18 cellular contexts compared by ENCODE assay signal in the genomic region with DNA sequence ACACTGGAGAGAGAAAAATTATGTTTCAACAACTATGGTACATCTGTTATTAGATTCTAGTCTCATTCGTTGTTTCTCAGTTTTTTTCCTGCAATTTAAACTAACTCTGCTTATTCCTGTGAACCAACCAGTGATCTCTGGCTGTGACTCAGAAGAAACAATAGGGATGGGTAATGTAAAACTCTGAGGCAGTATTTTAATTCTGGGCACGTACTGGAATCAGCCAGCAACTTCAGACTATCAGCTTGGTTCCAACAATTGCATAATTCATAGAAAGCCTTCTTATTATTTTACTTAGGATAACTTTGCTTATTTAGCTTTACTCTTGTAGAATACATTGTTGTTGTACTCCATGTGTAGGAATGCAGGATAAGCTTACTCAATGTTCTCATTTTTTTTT. TPM values are rescaled to one million over a fixed set of nuclear protein-coding genes. Genes with fewer than 3 reads are reported as not detected.
A peak's percentile ranks its signal among the peaks of the same experiment; 100 is the strongest.
DNase-seq lines count a peak whose midpoint lies in the region; ATAC-seq, FAIRE-seq and TF ChIP-seq lines count a peak whose summit lies in the region.
"Had no signal": no experiment of that assay in that cellular context is flagged by ENCODE, and none has a peak within 500 bp of the region (broad histone marks: within the 10 kb centered on the region; RNA-seq: fewer than 3 reads in every experiment).

No MANE protein-coding gene starts in this region.

- DNase-seq in EH (ENCODE audit: low read depth) (peak; percentile 65), RCC 7860 (ENCODE audit: low spot score) (no peak), fibroblast of gingiva (ENCODE audit: low read depth) (peak; percentile 84), pons (ENCODE audit: low spot score) (peak; percentile 86), left lobe of liver (ENCODE audit: low spot score) (no peak), NCI-H146 (lab: John Stamatoyannopoulos, UW) (no peak), mucosa of descending colon (no peak)
- DNase-seq: activated B cell treated with CpG ODN at 0.5 μM for 24 hours; activated CD8-positive, alpha-beta memory T cell treated with anti-CD3 and anti-CD28 coated beads, Interleukin-2, amount 50 U/mL, for 4 hours; C1 segment of cervical spinal cord; effector CD4-positive, alpha-beta T cell; GDM1; Karpas-422; NCI-H2081 treated with DMSO at 0.1 percent for 48 hours; pancreas; stimulated activated CD4-positive, alpha-beta T cell treated with anti-CD3 and anti-CD28 coated beads, Interleukin-2, amount 100 ng/mL, for 48 hours; stimulated activated naive CD4-positive, alpha-beta T cell had no signal

- peak; percentile 68 for FAIRE-seq in RCC 7860 (lab: Jason Lieb, UNC)
- FAIRE-seq: pancreas had no signal

- no peak for ATAC-seq in left lobe of liver
- ATAC-seq in HG02798 (IDR thresholded peaks at IDR 0.05; ENCODE audit: poor library complexity, unreplicated experiment): no peak
- no peak for ATAC-seq in mucosa of descending colon
- ATAC-seq: pancreas had no signal

- no peaks in the 10 kb centered on the region for H3K4me1 ChIP-seq in mucosa of descending colon (ENCODE audit: low read depth)
- H3K4me1 ChIP-seq: pancreas had no signal

- intact Hi-C loops in mucosa of descending colon (cut with DNase I, micrococcal nuclease): no loop called here

- H3K36me3 ChIP-seq in mucosa of descending colon (ENCODE audit: low read depth): no peaks in the 10 kb centered on the region
- H3K36me3 ChIP-seq: pancreas had no signal

- no peak for TF ChIP-seq CTCF in mucosa of descending colon (IDR thresholded peaks at IDR 0.05)

- H3K4me3 ChIP-seq in mucosa of descending colon: no peak overlapping the region
- H3K4me3 ChIP-seq: pancreas had no signal

- no peaks in the 10 kb centered on the region for H3K9me3 ChIP-seq in mucosa of descending colon
- H3K9me3 ChIP-seq: pancreas had no signal

RNA-seq across cellular contexts. Expression of a gene that starts 28.7 kb away (rescaled TPM):
- total RNA-seq in left lobe of liver (2.0 TPM), mucosa of descending colon (10 to 100 TPM; 35.1 to 53.7 (median 46.5) TPM)

Comparison
In these comparisons a context has a peak if more than half of its experiments do, and no peak if none do; other contexts are left out.
1. DNase-seq: peak in EH (single experiment), fibroblast of gingiva (single experiment) and pons (single experiment); none in RCC 7860 (single experiment), left lobe of liver (single experiment), NCI-H146 (single experiment) and mucosa of descending colon (0 of 3).
2. RNA of a gene that starts 28.7 kb away (total RNA-seq): 35.1 to 53.7 TPM in mucosa of descending colon; 2.0 TPM in left lobe of liver (single experiment); every median in the first group is over 10 times any median in the second.